37 cellular contexts compared by ENCODE assay signal in genomic region chr7:16261654-16262053, GRCh38.
"Had no signal": no experiment of that assay in that cellular context is flagged by ENCODE, and none has a peak within 500 bp of the region (broad histone marks: within the 10 kb centered on the region; RNA-seq: fewer than 3 reads in every experiment).

No MANE protein-coding gene starts in this region.

- H3K4me1 ChIP-seq: adrenal gland, esophagus muscularis mucosa, foreskin keratinocyte, gastrocnemius medialis, heart left ventricle had no signal

- H3K27ac Mint-ChIP-seq: activated CD4-positive, alpha-beta memory T cell treated with anti-CD3 and anti-CD28 coated beads for 36 hours; activated CD4-positive, alpha-beta T cell treated with anti-CD3 and anti-CD28 coated beads for 36 hours; activated CD4-positive, alpha-beta T cell treated with anti-CD3 and anti-CD28 coated beads, Interleukin-2, amount 10 ng/mL, durations not matched to agents 24 days and 14 days; activated CD8-positive, alpha-beta memory T cell treated with anti-CD3 and anti-CD28 coated beads, Interleukin-2, amount 10 ng/mL, durations not matched to agents 7 days and 5 days; activated CD8-positive, alpha-beta T cell treated with anti-CD3 and anti-CD28 coated beads, Interleukin-2, amount 10 ng/mL, durations not matched to agents 7 days and 5 days; activated naive CD4-positive, alpha-beta T cell treated with anti-CD3 and anti-CD28 coated beads for 36 hours; activated naive CD4-positive, alpha-beta T cell treated with anti-CD3 and anti-CD28 coated beads, Interleukin-2, amount 50 U/mL, for 24 hours; activated naive CD8-positive, alpha-beta T cell treated with anti-CD3 and anti-CD28 coated beads for 36 hours; activated naive CD8-positive, alpha-beta T cell treated with anti-CD3 and anti-CD28 coated beads, Interleukin-2, amount 50 U/mL, for 24 hours; activated T-helper 1 cell treated with anti-CD3 and anti-CD28 coated beads, Interleukin-12 subunit alpha, Interleukin-12 subunit beta, Interleukin-2, Interleukin-4 antibody, amounts not matched to agents 30 ng/mL and 10 ng/mL and 1 ng/mL, durations not matched to agents 14 hours and 24 hours and 36 hours; activated T-helper 2 cell treated with anti-CD3 and anti-CD28 coated beads, Interferon-gamma antibody, Interleukin-2, Interleukin-4, amounts not matched to agents 10 μg/mL and 5 μg/mL and 100 μg/mL, durations not matched to agents 14 hours and 24 hours and 36 hours; brain; dendritic cell treated with granulocyte-macrophage colony-stimulating factor and Interleukin-4, amounts not matched to agents 40 ng/mL and 50 ng/mL, for 4 days; endodermal cell; T-helper 17 cell; T-helper 2 cell treated with Interferon-gamma antibody and Interleukin-4, amounts not matched to agents 5 μg/mL and 100 μg/mL, for 36 hours had no signal

- H3K27ac ChIP-seq: adrenal gland, coronary artery, dorsolateral prefrontal cortex, esophagus muscularis mucosa, foreskin keratinocyte, gastrocnemius medialis, heart left ventricle had no signal

- H3K4me1 Mint-ChIP-seq: activated CD4-positive, alpha-beta T cell treated with anti-CD3 and anti-CD28 coated beads for 36 hours; activated CD4-positive, alpha-beta T cell treated with anti-CD3 and anti-CD28 coated beads, Interleukin-2, amount 10 ng/mL, durations not matched to agents 24 days and 14 days; activated naive CD4-positive, alpha-beta T cell treated with anti-CD3 and anti-CD28 coated beads, Interleukin-2, amount 50 U/mL, for 24 hours; brain; central memory CD8-positive, alpha-beta T cell; T-helper 17 cell had no signal

- H3K36me3 Mint-ChIP-seq: activated CD4-positive, alpha-beta memory T cell treated with anti-CD3 and anti-CD28 coated beads for 36 hours; activated CD8-positive, alpha-beta memory T cell treated with anti-CD3 and anti-CD28 coated beads, Interleukin-2, amount 10 ng/mL, durations not matched to agents 7 days and 5 days; activated naive CD4-positive, alpha-beta T cell treated with anti-CD3 and anti-CD28 coated beads, Interleukin-2, amount 50 U/mL, for 24 hours; activated naive CD8-positive, alpha-beta T cell treated with anti-CD3 and anti-CD28 coated beads for 36 hours; brain had no signal

- FAIRE-seq: bronchial epithelial cell had no signal

- H3K27me3 ChIP-seq: adrenal gland, dorsolateral prefrontal cortex, esophagus muscularis mucosa, foreskin keratinocyte, gastrocnemius medialis, heart left ventricle had no signal

- H3K9me3 ChIP-seq: adrenal gland, gastrocnemius medialis had no signal

- H3K9me3 Mint-ChIP-seq: activated CD4-positive, alpha-beta memory T cell treated with anti-CD3 and anti-CD28 coated beads for 36 hours; activated naive CD4-positive, alpha-beta T cell treated with anti-CD3 and anti-CD28 coated beads, Interleukin-2, amount 50 U/mL, for 24 hours; activated naive CD8-positive, alpha-beta T cell treated with anti-CD3 and anti-CD28 coated beads for 36 hours; activated naive CD8-positive, alpha-beta T cell treated with anti-CD3 and anti-CD28 coated beads, Interleukin-2, amount 50 U/mL, for 24 hours; activated T-helper 1 cell treated with anti-CD3 and anti-CD28 coated beads, Interleukin-12 subunit alpha, Interleukin-12 subunit beta, Interleukin-2, Interleukin-4 antibody, amounts not matched to agents 30 ng/mL and 10 ng/mL and 1 ng/mL, durations not matched to agents 14 hours and 24 hours and 36 hours; activated T-helper 2 cell treated with anti-CD3 and anti-CD28 coated beads, Interferon-gamma antibody, Interleukin-2, Interleukin-4, amounts not matched to agents 10 μg/mL and 5 μg/mL and 100 μg/mL, durations not matched to agents 14 hours and 24 hours and 36 hours; brain; central memory CD8-positive, alpha-beta T cell; dendritic cell treated with granulocyte-macrophage colony-stimulating factor and Interleukin-4, amounts not matched to agents 40 ng/mL and 50 ng/mL, for 4 days; T-helper 2 cell treated with Interferon-gamma antibody and Interleukin-4, amounts not matched to agents 5 μg/mL and 100 μg/mL, for 36 hours had no signal

- H3K4me3 ChIP-seq: adrenal gland, coronary artery, dorsolateral prefrontal cortex, esophagus muscularis mucosa, gastrocnemius medialis, heart left ventricle had no signal

- H3K36me3 ChIP-seq: adrenal gland, esophagus muscularis mucosa, heart left ventricle had no signal

- H3K4me3 Mint-ChIP-seq: activated CD4-positive, alpha-beta memory T cell treated with anti-CD3 and anti-CD28 coated beads for 36 hours; activated CD4-positive, alpha-beta T cell treated with anti-CD3 and anti-CD28 coated beads for 36 hours; activated CD4-positive, alpha-beta T cell treated with anti-CD3 and anti-CD28 coated beads, Interleukin-2, amount 10 ng/mL, durations not matched to agents 24 days and 14 days; activated CD8-positive, alpha-beta memory T cell treated with anti-CD3 and anti-CD28 coated beads, Interleukin-2, amount 10 ng/mL, durations not matched to agents 7 days and 5 days; activated CD8-positive, alpha-beta T cell treated with anti-CD3 and anti-CD28 coated beads, Interleukin-2, amount 10 ng/mL, durations not matched to agents 7 days and 5 days; activated naive CD4-positive, alpha-beta T cell treated with anti-CD3 and anti-CD28 coated beads for 36 hours; activated naive CD4-positive, alpha-beta T cell treated with anti-CD3 and anti-CD28 coated beads, Interleukin-2, amount 50 U/mL, for 24 hours; activated naive CD8-positive, alpha-beta T cell treated with anti-CD3 and anti-CD28 coated beads for 36 hours; activated naive CD8-positive, alpha-beta T cell treated with anti-CD3 and anti-CD28 coated beads, Interleukin-2, amount 50 U/mL, for 24 hours; activated T-helper 1 cell treated with anti-CD3 and anti-CD28 coated beads, Interleukin-12 subunit alpha, Interleukin-12 subunit beta, Interleukin-2, Interleukin-4 antibody, amounts not matched to agents 30 ng/mL and 10 ng/mL and 1 ng/mL, durations not matched to agents 14 hours and 24 hours and 36 hours; brain; central memory CD8-positive, alpha-beta T cell; dendritic cell treated with granulocyte-macrophage colony-stimulating factor and Interleukin-4, amounts not matched to agents 40 ng/mL and 50 ng/mL, for 4 days; endodermal cell; T-helper 17 cell; T-helper 2 cell treated with Interferon-gamma antibody and Interleukin-4, amounts not matched to agents 5 μg/mL and 100 μg/mL, for 36 hours had no signal

- DNase-seq: activated CD4-positive, alpha-beta memory T cell treated with anti-CD3 and anti-CD28 coated beads for 36 hours; activated CD4-positive, alpha-beta T cell treated with anti-CD3 and anti-CD28 coated beads for 36 hours; activated CD4-positive, alpha-beta T cell treated with anti-CD3 and anti-CD28 coated beads, Interleukin-2, amount 10 ng/mL, durations not matched to agents 24 days and 14 days; activated CD4-positive, CD25-positive, alpha-beta regulatory T cell; activated CD4-positive, CD25-positive, alpha-beta regulatory T cell treated with anti-CD3 and anti-CD28 coated beads, Interleukin-2, amount 50 U/mL, for 72 hours; activated CD8-positive, alpha-beta memory T cell treated with anti-CD3 and anti-CD28 coated beads, Interleukin-2, amount 10 ng/mL, durations not matched to agents 7 days and 5 days; activated CD8-positive, alpha-beta memory T cell treated with anti-CD3 and anti-CD28 coated beads, Interleukin-2, amount 50 U/mL, for 4 hours; activated CD8-positive, alpha-beta T cell treated with anti-CD3 and anti-CD28 coated beads, Interleukin-2, amount 10 ng/mL, durations not matched to agents 7 days and 5 days; activated effector memory CD4-positive, alpha-beta T cell treated with anti-CD3 and anti-CD28 coated beads, Interleukin-2, amount 50 U/mL, for 16 hours; activated naive CD4-positive, alpha-beta T cell treated with anti-CD3 and anti-CD28 coated beads for 36 hours; activated naive CD8-positive, alpha-beta T cell treated with anti-CD3 and anti-CD28 coated beads for 36 hours; activated naive CD8-positive, alpha-beta T cell treated with anti-CD3 and anti-CD28 coated beads, Interleukin-2, amount 50 U/mL, for 24 hours; activated T-cell treated with anti-CD3 and anti-CD28 coated beads, Interleukin-2, amount 50 U/mL, for 1 hour; activated T-cell treated with anti-CD3 and anti-CD28 coated beads, Interleukin-2, amount 50 U/mL, for 48 hours; adrenal gland; amygdala; aorta; dorsolateral prefrontal cortex; effector memory CD4-positive, alpha-beta T cell; endodermal cell; foreskin keratinocyte; gastrocnemius medialis; glutamatergic neuron; heart left ventricle; T-helper 1 cell; T-helper 17 cell; T1000 had no signal

- H3K27me3 Mint-ChIP-seq: activated CD4-positive, alpha-beta memory T cell treated with anti-CD3 and anti-CD28 coated beads for 36 hours; activated CD4-positive, alpha-beta T cell treated with anti-CD3 and anti-CD28 coated beads for 36 hours; activated CD4-positive, alpha-beta T cell treated with anti-CD3 and anti-CD28 coated beads, Interleukin-2, amount 10 ng/mL, durations not matched to agents 24 days and 14 days; activated CD8-positive, alpha-beta memory T cell treated with anti-CD3 and anti-CD28 coated beads, Interleukin-2, amount 10 ng/mL, durations not matched to agents 7 days and 5 days; activated naive CD4-positive, alpha-beta T cell treated with anti-CD3 and anti-CD28 coated beads, Interleukin-2, amount 50 U/mL, for 24 hours; activated naive CD8-positive, alpha-beta T cell treated with anti-CD3 and anti-CD28 coated beads for 36 hours; activated naive CD8-positive, alpha-beta T cell treated with anti-CD3 and anti-CD28 coated beads, Interleukin-2, amount 50 U/mL, for 24 hours; central memory CD8-positive, alpha-beta T cell; dendritic cell treated with granulocyte-macrophage colony-stimulating factor and Interleukin-4, amounts not matched to agents 40 ng/mL and 50 ng/mL, for 4 days; T-helper 17 cell had no signal
